ENCODE assay signal across 8 cellular contexts in genomic region chr19:48110350-48110966, GRCh38. TPM values are rescaled to one million over a fixed set of nuclear protein-coding genes. Genes with fewer than 3 reads are reported as not detected.
DNase-seq lines count a peak whose midpoint lies in the region; ATAC-seq and TF ChIP-seq lines count a peak whose summit lies in the region.

A gene with protein sequence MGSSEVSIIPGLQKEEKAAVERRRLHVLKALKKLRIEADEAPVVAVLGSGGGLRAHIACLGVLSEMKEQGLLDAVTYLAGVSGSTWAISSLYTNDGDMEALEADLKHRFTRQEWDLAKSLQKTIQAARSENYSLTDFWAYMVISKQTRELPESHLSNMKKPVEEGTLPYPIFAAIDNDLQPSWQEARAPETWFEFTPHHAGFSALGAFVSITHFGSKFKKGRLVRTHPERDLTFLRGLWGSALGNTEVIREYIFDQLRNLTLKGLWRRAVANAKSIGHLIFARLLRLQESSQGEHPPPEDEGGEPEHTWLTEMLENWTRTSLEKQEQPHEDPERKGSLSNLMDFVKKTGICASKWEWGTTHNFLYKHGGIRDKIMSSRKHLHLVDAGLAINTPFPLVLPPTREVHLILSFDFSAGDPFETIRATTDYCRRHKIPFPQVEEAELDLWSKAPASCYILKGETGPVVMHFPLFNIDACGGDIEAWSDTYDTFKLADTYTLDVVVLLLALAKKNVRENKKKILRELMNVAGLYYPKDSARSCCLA (minus strand): TSS chr19:48110817. CDS start chr19:48106529, 4,288 bp downstream.

- TF ChIP-seq CTCF in CD14-positive monocyte (IDR thresholded peaks at IDR 0.05), result no peak
- no peak for TF ChIP-seq CTCF in NB4 (IDR thresholded peaks at IDR 0.05; ENCODE audit: low read depth, low read length)

- H3K9me3 Mint-ChIP-seq in CD14-positive monocyte, result no peaks in the 10 kb centered on the region
- no peaks in the 10 kb centered on the region for H3K9me3 Mint-ChIP-seq in activated naive CD4-positive, alpha-beta T cell treated with anti-CD3 and anti-CD28 coated beads, Interleukin-2, amount 50 U/mL, for 72 hours

- peak within 1 kb of the TSS; percentile 79 to 95 (median 93) for H3K27ac Mint-ChIP-seq in CD14-positive monocyte
- H3K27ac Mint-ChIP-seq in activated naive CD4-positive, alpha-beta T cell treated with anti-CD3 and anti-CD28 coated beads, Interleukin-2, amount 50 U/mL, for 72 hours, result peak within 1 kb of the TSS; percentile 96 to 98

- H3K4me3 Mint-ChIP-seq in CD14-positive monocyte, result peak within 1 kb of the TSS; percentile 76 to 89

- no peak for TF ChIP-seq POLR2A in NB4 (IDR thresholded peaks at IDR 0.05; ENCODE audit: extremely low read depth, insufficient read length)

- peak; percentile 73 for ATAC-seq in GM21619 (IDR thresholded peaks at IDR 0.05; ENCODE audit: unreplicated experiment)
- peak; percentile 77 for ATAC-seq in SK-N-SH treated with all-trans-retinoic acid at 6 μM for 48 hours
- ATAC-seq in activated naive CD4-positive, alpha-beta T cell treated with anti-CD3 and anti-CD28 coated beads, Interleukin-2, amount 50 U/mL, for 72 hours, result peak; percentile 79 to 82

- H3K27me3 Mint-ChIP-seq in CD14-positive monocyte (ENCODE audit: low read depth in 3 of 3), result peaks cover 7 to 16% (median 9%) of the 10 kb centered on the region in 3 donors

- H3K36me3 Mint-ChIP-seq in CD14-positive monocyte, result peaks cover 4 to 9% of the 10 kb centered on the region in 2 donors
- H3K36me3 Mint-ChIP-seq in activated naive CD4-positive, alpha-beta T cell treated with anti-CD3 and anti-CD28 coated beads, Interleukin-2, amount 50 U/mL, for 72 hours, result no peaks in the 10 kb centered on the region

- peaks cover 16% of the 10 kb centered on the region for H3K4me1 Mint-ChIP-seq in CD14-positive monocyte

- DNase-seq in CD14-positive monocyte (ENCODE audit: low spot score) (peak; percentile 81), NB4 (ENCODE audit: low read depth) (peak; percentile 95), glomerular endothelial cell (ENCODE audit: extremely low read depth, low read depth, low spot score) (peak; percentile 80), nucleus accumbens (lab: John Stamatoyannopoulos, UW) (peak in 55 of 56 donors; percentile 71 to 96 (median 89)), superior temporal gyrus (ENCODE audit: extremely low spot score) (peak; percentile 97)
- peak; percentile 81 to 84 for DNase-seq in activated naive CD4-positive, alpha-beta T cell treated with anti-CD3 and anti-CD28 coated beads, Interleukin-2, amount 50 U/mL, for 72 hours (ENCODE audit: low spot score in 2 of 2)

- intact Hi-C loops in CD14-positive monocyte (cut with micrococcal nuclease), result no loop called here

- H3K4me3 ChIP-seq in NB4 (ENCODE audit: low read depth, low read length), result peak within 1 kb of the TSS; percentile 58

TF ChIP-seq in SK-N-SH treated with all-trans-retinoic acid at 6 μM for 48 hours, 23 proteins besides CTCF, POLR2A, EP300 and RAD21:
- TF ChIP-seq CSDC2 (CRISPR knock-in tag; IDR thresholded peaks at IDR 0.05) (no peak), ESRRG (CRISPR knock-in tag; IDR thresholded peaks at IDR 0.05) (0 out of 2 replicates have a peak, but pooled peaks have one; percentile 15), ZFP3 (CRISPR knock-in tag; IDR thresholded peaks at IDR 0.05) (no peak)
- TF ChIP-seq, protein P1, sequence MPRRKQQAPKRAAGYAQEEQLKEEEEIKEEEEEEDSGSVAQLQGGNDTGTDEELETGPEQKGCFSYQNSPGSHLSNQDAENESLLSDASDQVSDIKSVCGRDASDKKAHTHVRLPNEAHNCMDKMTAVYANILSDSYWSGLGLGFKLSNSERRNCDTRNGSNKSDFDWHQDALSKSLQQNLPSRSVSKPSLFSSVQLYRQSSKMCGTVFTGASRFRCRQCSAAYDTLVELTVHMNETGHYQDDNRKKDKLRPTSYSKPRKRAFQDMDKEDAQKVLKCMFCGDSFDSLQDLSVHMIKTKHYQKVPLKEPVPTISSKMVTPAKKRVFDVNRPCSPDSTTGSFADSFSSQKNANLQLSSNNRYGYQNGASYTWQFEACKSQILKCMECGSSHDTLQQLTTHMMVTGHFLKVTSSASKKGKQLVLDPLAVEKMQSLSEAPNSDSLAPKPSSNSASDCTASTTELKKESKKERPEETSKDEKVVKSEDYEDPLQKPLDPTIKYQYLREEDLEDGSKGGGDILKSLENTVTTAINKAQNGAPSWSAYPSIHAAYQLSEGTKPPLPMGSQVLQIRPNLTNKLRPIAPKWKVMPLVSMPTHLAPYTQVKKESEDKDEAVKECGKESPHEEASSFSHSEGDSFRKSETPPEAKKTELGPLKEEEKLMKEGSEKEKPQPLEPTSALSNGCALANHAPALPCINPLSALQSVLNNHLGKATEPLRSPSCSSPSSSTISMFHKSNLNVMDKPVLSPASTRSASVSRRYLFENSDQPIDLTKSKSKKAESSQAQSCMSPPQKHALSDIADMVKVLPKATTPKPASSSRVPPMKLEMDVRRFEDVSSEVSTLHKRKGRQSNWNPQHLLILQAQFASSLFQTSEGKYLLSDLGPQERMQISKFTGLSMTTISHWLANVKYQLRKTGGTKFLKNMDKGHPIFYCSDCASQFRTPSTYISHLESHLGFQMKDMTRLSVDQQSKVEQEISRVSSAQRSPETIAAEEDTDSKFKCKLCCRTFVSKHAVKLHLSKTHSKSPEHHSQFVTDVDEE (CRISPR knock-in tag; IDR thresholded peaks at IDR 0.05), result no peak
TF ChIP-seq in SK-N-SH treated with all-trans-retinoic acid at 6 μM for 48 hours: peak in this region for 1.

RNA-seq across cellular contexts. Expression of the gene that starts here (rescaled TPM):
- polyA plus RNA-seq in CD14-positive monocyte, result 10 to 100 TPM in 1 of 2 donors, 1 to 10 TPM in 1; 3.8 to 14.5 TPM
- total RNA-seq in activated naive CD4-positive, alpha-beta T cell treated with anti-CD3 and anti-CD28 coated beads, Interleukin-2, amount 50 U/mL, for 72 hours, result 10 to 100 TPM; 16.7 to 35.2 TPM
- total RNA-seq in glomerular endothelial cell, result 279 and 309 TPM in 2 replicates

Comparison
In these comparisons a context has a peak if more than half of its experiments do, and no peak if none do; other contexts are left out.
1. Peak in every context shown above with its lines: DNase-seq, ATAC-seq and H3K4me3 ChIP-seq.